ENCODE assay signal across 9 cellular contexts in genomic region chr3:184322731-184323487, GRCh38. TPM values are rescaled to one million over a fixed set of nuclear protein-coding genes. Genes with fewer than 3 reads are reported as not detected.
DNase-seq lines count a peak whose midpoint lies in the region; ATAC-seq and TF ChIP-seq lines count a peak whose summit lies in the region.
"Had no signal": no experiment of that assay in that cellular context is flagged by ENCODE, and none has a peak within 500 bp of the region (broad histone marks: within the 10 kb centered on the region; RNA-seq: fewer than 3 reads in every experiment).

No MANE protein-coding gene starts in this region.

- H3K4me3 Mint-ChIP-seq in activated naive CD4-positive, alpha-beta T cell treated with anti-CD3 and anti-CD28 coated beads, Interleukin-2, amount 50 U/mL, for 24 hours = no peak overlapping the region
- no peak overlapping the region for H3K4me3 Mint-ChIP-seq in type B pancreatic cell

- no peak for ATAC-seq in activated naive CD4-positive, alpha-beta T cell treated with anti-CD3 and anti-CD28 coated beads, Interleukin-2, amount 50 U/mL, for 72 hours
- ATAC-seq in gastroesophageal sphincter = peak; percentile 40
- no peak for ATAC-seq in GM18909 (IDR thresholded peaks at IDR 0.05; ENCODE audit: poor library complexity, unreplicated experiment)
- ATAC-seq: Panc1 had no signal

- peaks cover 27% of the 10 kb centered on the region for H3K4me1 Mint-ChIP-seq in activated naive CD4-positive, alpha-beta T cell treated with anti-CD3 and anti-CD28 coated beads, Interleukin-2, amount 50 U/mL, for 24 hours
- H3K4me1 Mint-ChIP-seq in type B pancreatic cell (ENCODE audit: unreplicated experiment) = peaks cover 7% of the 10 kb centered on the region

- no peaks in the 10 kb centered on the region for H3K9me3 Mint-ChIP-seq in activated naive CD4-positive, alpha-beta T cell treated with anti-CD3 and anti-CD28 coated beads, Interleukin-2, amount 50 U/mL, for 24 hours
- H3K9me3 Mint-ChIP-seq in activated naive CD4-positive, alpha-beta T cell treated with anti-CD3 and anti-CD28 coated beads, Interleukin-2, amount 50 U/mL, for 72 hours = no peaks in the 10 kb centered on the region
- no peaks in the 10 kb centered on the region for H3K9me3 Mint-ChIP-seq in type B pancreatic cell

- H3K4me1 ChIP-seq in gastroesophageal sphincter = peaks cover 3 to 64% (median 33%) of the 10 kb centered on the region in 3 donors

- TF ChIP-seq EP300 in gastroesophageal sphincter (IDR thresholded peaks at IDR 0.05) = no peak

- no peak for DNase-seq in activated naive CD4-positive, alpha-beta T cell treated with anti-CD3 and anti-CD28 coated beads, Interleukin-2, amount 50 U/mL, for 72 hours (ENCODE audit: low spot score in 2 of 2)
- DNase-seq in type B pancreatic cell (ENCODE audit: extremely low spot score, unreplicated experiment) = no peak
- no peak for DNase-seq in activated T-cell treated with anti-CD3 and anti-CD28 coated beads for 4 hours
- DNase-seq: ACHN, DND-41 had no signal

- 61 to 80% methylated on average over 4 to 6 of the region's 20 CpGs for WGBS in gastroesophageal sphincter (ENCODE audit: low coverage in 1 of 2), 2 donors

- H3K27ac ChIP-seq in gastroesophageal sphincter = peak overlapping the region in 3 of 4 donors; percentile 93 to 99 (median 94)

- peaks cover 19 to 86% of the 10 kb centered on the region in 2 donors for H3K36me3 ChIP-seq in gastroesophageal sphincter

- no peak for TF ChIP-seq CTCF in gastroesophageal sphincter (IDR thresholded peaks at IDR 0.05)
- TF ChIP-seq CTCF in type B pancreatic cell (conservative IDR thresholded peaks at IDR 0.05) = no peak

- H3K9me3 ChIP-seq in gastroesophageal sphincter = no peaks in the 10 kb centered on the region

- H3K27ac Mint-ChIP-seq in activated naive CD4-positive, alpha-beta T cell treated with anti-CD3 and anti-CD28 coated beads, Interleukin-2, amount 50 U/mL, for 24 hours = peak overlapping the region; percentile 41
- H3K27ac Mint-ChIP-seq in activated naive CD4-positive, alpha-beta T cell treated with anti-CD3 and anti-CD28 coated beads, Interleukin-2, amount 50 U/mL, for 72 hours = peak overlapping the region in 1 of 2 donors; percentile 84
- H3K27ac Mint-ChIP-seq in type B pancreatic cell = peak overlapping the region; percentile 16

- peaks cover 34% of the 10 kb centered on the region for H3K36me3 Mint-ChIP-seq in activated naive CD4-positive, alpha-beta T cell treated with anti-CD3 and anti-CD28 coated beads, Interleukin-2, amount 50 U/mL, for 24 hours
- H3K36me3 Mint-ChIP-seq in activated naive CD4-positive, alpha-beta T cell treated with anti-CD3 and anti-CD28 coated beads, Interleukin-2, amount 50 U/mL, for 72 hours = peaks cover 48 to 70% of the 10 kb centered on the region in 2 donors
- H3K36me3 Mint-ChIP-seq in type B pancreatic cell = peaks cover 44% of the 10 kb centered on the region

- TF ChIP-seq POLR2A in gastroesophageal sphincter (IDR thresholded peaks at IDR 0.05) = no peak

- no peaks in the 10 kb centered on the region for H3K27me3 ChIP-seq in gastroesophageal sphincter

- no peaks in the 10 kb centered on the region for H3K27me3 Mint-ChIP-seq in activated naive CD4-positive, alpha-beta T cell treated with anti-CD3 and anti-CD28 coated beads, Interleukin-2, amount 50 U/mL, for 24 hours
- H3K27me3 Mint-ChIP-seq in type B pancreatic cell = no peaks in the 10 kb centered on the region

- H3K4me3 ChIP-seq in gastroesophageal sphincter = no peak overlapping the region

RNA-seq across cellular contexts. Expression of gene EIF4G1, which starts 8.5 kb away (rescaled TPM):
- total RNA-seq in activated naive CD4-positive, alpha-beta T cell treated with anti-CD3 and anti-CD28 coated beads, Interleukin-2, amount 50 U/mL, for 72 hours = 100 to 1,000 TPM; 256 to 376 TPM
- total RNA-seq in gastroesophageal sphincter (100 to 1,000 TPM; 233 to 431 (median 300) TPM), type B pancreatic cell (ENCODE audit: low replicate concordance) (371 and 432 TPM in 2 replicates)

RNA-seq across cellular contexts. Expression of gene FAM131A, which starts 14.5 kb away (rescaled TPM):
- 1 to 10 TPM; 4.1 to 6.8 TPM for total RNA-seq in activated naive CD4-positive, alpha-beta T cell treated with anti-CD3 and anti-CD28 coated beads, Interleukin-2, amount 50 U/mL, for 72 hours
- total RNA-seq in gastroesophageal sphincter = 10 to 100 TPM; 53.9 to 71.4 (median 65.3) TPM
- total RNA-seq in type B pancreatic cell (ENCODE audit: low replicate concordance) = 13.2 and 18.3 TPM in 2 replicates

RNA-seq across cellular contexts. Expression of gene PSMD2, which starts 23.9 kb away (rescaled TPM):
- 100 to 1,000 TPM; 241 to 252 TPM for total RNA-seq in activated naive CD4-positive, alpha-beta T cell treated with anti-CD3 and anti-CD28 coated beads, Interleukin-2, amount 50 U/mL, for 72 hours
- 100 to 1,000 TPM; 225 to 365 (median 273) TPM for total RNA-seq in gastroesophageal sphincter
- 226 and 255 TPM in 2 replicates for total RNA-seq in type B pancreatic cell (ENCODE audit: low replicate concordance)

RNA-seq across cellular contexts. Expression of gene CLCN2, which starts 38.5 kb away (rescaled TPM):
- 10 to 100 TPM in 1 of 2 donors, 1 to 10 TPM in 1; 6.5 to 13.9 TPM for total RNA-seq in activated naive CD4-positive, alpha-beta T cell treated with anti-CD3 and anti-CD28 coated beads, Interleukin-2, amount 50 U/mL, for 72 hours
- total RNA-seq in gastroesophageal sphincter = 1 to 10 TPM; 2.0 to 6.8 (median 2.3) TPM
- total RNA-seq in type B pancreatic cell (ENCODE audit: low replicate concordance) = 10.8 and 24.9 TPM in 2 replicates

RNA-seq across cellular contexts. Expression of gene POLR2H, which starts 38.6 kb away (rescaled TPM):
- total RNA-seq in activated naive CD4-positive, alpha-beta T cell treated with anti-CD3 and anti-CD28 coated beads, Interleukin-2, amount 50 U/mL, for 72 hours = 100 to 1,000 TPM; 112 to 177 TPM
- 10 to 100 TPM; 32.8 to 54.1 (median 40.9) TPM for total RNA-seq in gastroesophageal sphincter
- total RNA-seq in type B pancreatic cell (ENCODE audit: low replicate concordance) = 87.8 and 90.5 TPM in 2 replicates
